In genomic region chr10:4150676-4151075, GRCh38 we compare ENCODE assay signal across 29 cellular contexts.
"Had no signal": no experiment of that assay in that cellular context is flagged by ENCODE, and none has a peak within 500 bp of the region (broad histone marks: within the 10 kb centered on the region; RNA-seq: fewer than 3 reads in every experiment).

No MANE protein-coding gene starts in this region.

- H3K27ac ChIP-seq: ascending aorta, breast epithelium, cardiac muscle cell, colonic mucosa, epithelial cell of prostate, esophagus squamous epithelium, gastroesophageal sphincter, heart right ventricle, WERI-Rb-1 had no signal

- H3K4me3 ChIP-seq: ascending aorta, breast epithelium, cardiac muscle cell, colonic mucosa, esophagus squamous epithelium, gastroesophageal sphincter, heart right ventricle had no signal

- H3K4me1 ChIP-seq: ascending aorta, breast epithelium, colonic mucosa, esophagus squamous epithelium had no signal

- DNase-seq: activated CD4-positive, alpha-beta T cell treated with anti-CD3 and anti-CD28 coated beads, Interleukin-2, amount 10 ng/mL, durations not matched to agents 7 days and 5 days; activated CD4-positive, alpha-beta T cell treated with anti-CD3 and anti-CD28 coated beads, Interleukin-2, amount 50 U/mL, for 48 hours; activated CD4-positive, CD25-positive, alpha-beta regulatory T cell; activated CD4-positive, CD25-positive, alpha-beta regulatory T cell treated with anti-CD3 and anti-CD28 coated beads, Interleukin-2, amount 50 U/mL, for 72 hours; activated CD8-positive, alpha-beta memory T cell treated with anti-CD3 and anti-CD28 coated beads, Interleukin-2, amount 10 ng/mL, durations not matched to agents 7 days and 5 days; activated CD8-positive, alpha-beta memory T cell treated with anti-CD3 and anti-CD28 coated beads, Interleukin-2, amount 50 U/mL, for 4 hours; activated CD8-positive, alpha-beta T cell treated with anti-CD3 and anti-CD28 coated beads for 36 hours; activated effector memory CD4-positive, alpha-beta T cell treated with anti-CD3 and anti-CD28 coated beads, Interleukin-2, amount 50 U/mL, for 16 hours; activated naive CD4-positive, alpha-beta T cell treated with anti-CD3 and anti-CD28 coated beads for 36 hours; activated naive CD8-positive, alpha-beta T cell treated with anti-CD3 and anti-CD28 coated beads, Interleukin-2, amount 10 ng/mL, durations not matched to agents 7 days and 5 days; activated T-cell treated with anti-CD3 and anti-CD28 coated beads, Interleukin-2, amount 50 U/mL, for 1 hour; activated T-cell treated with anti-CD3 and anti-CD28 coated beads, Interleukin-2, amount 50 U/mL, for 48 hours; central memory CD4-positive, alpha-beta T cell; cerebellar nuclear complex; colonic mucosa; effector CD8-positive, alpha-beta T cell; esophagus squamous epithelium; foreskin melanocyte; heart right ventricle; T-helper 17 cell; T1000 had no signal

- ATAC-seq: activated CD4-positive, alpha-beta T cell treated with anti-CD3 and anti-CD28 coated beads for 36 hours; activated CD8-positive, alpha-beta memory T cell treated with anti-CD3 and anti-CD28 coated beads, Interleukin-2, amount 10 ng/mL, durations not matched to agents 7 days and 5 days; activated CD8-positive, alpha-beta T cell treated with anti-CD3 and anti-CD28 coated beads for 36 hours; activated naive CD4-positive, alpha-beta T cell treated with anti-CD3 and anti-CD28 coated beads, Interleukin-2, amount 50 U/mL, for 72 hours; gastroesophageal sphincter; heart right ventricle; T-helper 17 cell had no signal

- H3K27me3 ChIP-seq: ascending aorta, breast epithelium, cardiac muscle cell, colonic mucosa, esophagus squamous epithelium, gastroesophageal sphincter, heart right ventricle had no signal

- H3K36me3 ChIP-seq: ascending aorta, breast epithelium, cardiac muscle cell, colonic mucosa, esophagus squamous epithelium, gastroesophageal sphincter, heart right ventricle, WERI-Rb-1 had no signal

- H3K9me3 ChIP-seq: ascending aorta, breast epithelium, colonic mucosa, esophagus squamous epithelium, gastroesophageal sphincter, heart right ventricle had no signal
